ENCODE assay signal across 16 cellular contexts in genomic region chr2:203551653-203552250, GRCh38. TPM values are rescaled to one million over a fixed set of nuclear protein-coding genes. Genes with fewer than 3 reads are reported as not detected.
DNase-seq lines count a peak whose midpoint lies in the region; ATAC-seq, FAIRE-seq and TF ChIP-seq lines count a peak whose summit lies in the region.
"Had no signal": no experiment of that assay in that cellular context is flagged by ENCODE, and none has a peak within 500 bp of the region (broad histone marks: within the 10 kb centered on the region; RNA-seq: fewer than 3 reads in every experiment).

No MANE protein-coding gene starts in this region.

- CTCF ChIA-PET in A549 (lab: Yijun Ruan, JAX) (no interaction called here), IMR-90 (lab: Yijun Ruan, JAX) (interaction anchor here (0.6 to 1.0 kb wide), 2 partner anchors 13 to 1182 kb away, joined by 3 read pairs; no protein-coding TSS in a partner anchor), mammary epithelial cell (lab: Charles Lee; ENCODE audit: low non-redundant PET) (no interaction called here)

- H3K14ac ChIP-seq in IMR-90 (replicated peaks; ENCODE audit: low read depth, low read length), result no peak overlapping the region

- H2BK20ac ChIP-seq in IMR-90 (ENCODE audit: low read depth, low read length), result no peak overlapping the region

- no peak for TF ChIP-seq EP300 in A549 (IDR thresholded peaks at IDR 0.05)

- H3K9me3 ChIP-seq in A549 (no peaks in the 10 kb centered on the region), IMR-90 (ENCODE audit: control insufficient read depth, insufficient read depth, low read length) (no peaks in the 10 kb centered on the region), mammary epithelial cell (replicated peaks; ENCODE audit: insufficient read depth, low read length) (no peaks in the 10 kb centered on the region), lung (ENCODE audit: control insufficient read depth in 2 of 2, insufficient read depth in 1 of 2, low read length in 1 of 2) (no peaks in the 10 kb centered on the region), Karpas-422 (ENCODE audit: low read length) (no peaks in the 10 kb centered on the region), kidney (ENCODE audit: control insufficient read depth in 1 of 2, low read length in 2 of 2) (no peaks in the 10 kb centered on the region)
- H3K9me3 ChIP-seq: tibial nerve had no signal

- no TSS peak for BruUV-seq in IMR-90 (replicated peaks; lab: Mats Ljungman, UMichigan)
- BruUV-seq in mammary epithelial cell (replicated peaks; lab: Mats Ljungman, UMichigan), result no TSS peak

- DNase-seq in A549 (ENCODE audit: low read depth in 1 of 2, low spot score in 1 of 2) (peak in 1 of 2 experiments; percentile 9), IMR-90 (peak; percentile 70), mammary epithelial cell (peak; percentile 32), lung (ENCODE audit: low spot score) (peak; percentile 35), 8988T (no peak), Karpas-422 (no peak), kidney (no peak), iPS-NIHi7 (ENCODE audit: extremely low spot score) (no peak)
- DNase-seq: activated CD4-positive, alpha-beta memory T cell treated with anti-CD3 and anti-CD28 coated beads, Interleukin-2, amount 10 ng/mL, durations not matched to agents 7 days and 5 days; effector CD4-positive, alpha-beta T cell; NCI-H1105 treated with DMSO at 0.1 percent for 48 hours; NCI-H524 treated with DMSO at 0.1 percent for 48 hours; T-helper 9 cell had no signal

- no peak overlapping the region for H2AK9ac ChIP-seq in IMR-90 (replicated peaks; ENCODE audit: low read depth, low read length, poor library complexity)

- no peaks in the 10 kb centered on the region for H3K9me1 ChIP-seq in IMR-90 (ENCODE audit: insufficient read depth, low read length)

- no peak overlapping the region for H3K56ac ChIP-seq in IMR-90 (ENCODE audit: extremely low read depth, insufficient read depth, low read length)

- H2AK5ac ChIP-seq in IMR-90 (ENCODE audit: low read depth, low read length), result no peak overlapping the region

- TF ChIP-seq RAD21 in A549 (conservative IDR thresholded peaks at IDR 0.05 in 1 of 2, IDR thresholded peaks at IDR 0.05 in 1 of 2) (no peak), IMR-90 (IDR thresholded peaks at IDR 0.05; ENCODE audit: low read length) (no peak)

- H3K9me2 ChIP-seq in Karpas-422 (replicated peaks; ENCODE audit: insufficient read depth, low read length), result no peaks in the 10 kb centered on the region

- H3K4me2 ChIP-seq in A549 (peak overlapping the region; percentile 46), IMR-90 (ENCODE audit: low read depth, low read length) (no peak overlapping the region), mammary epithelial cell (ENCODE audit: insufficient read depth, low read depth, low read length) (no peak overlapping the region), Karpas-422 (ENCODE audit: low read depth, low read length, poor library complexity, severe bottlenecking) (no peak overlapping the region)

- H4K5ac ChIP-seq in IMR-90 (ENCODE audit: low read depth, low read length), result no peak overlapping the region

- no peak overlapping the region for H3K9ac ChIP-seq in IMR-90 (ENCODE audit: low read depth, low read length)
- no peak overlapping the region for H3K9ac ChIP-seq in mammary epithelial cell (ENCODE audit: insufficient read depth, low read length)
- no peak overlapping the region for H3K9ac ChIP-seq in Karpas-422 (ENCODE audit: low read length)
- H3K9ac ChIP-seq in kidney (ENCODE audit: low read length in 2 of 2), result no peak overlapping the region

- H4K20me1 ChIP-seq in IMR-90 (ENCODE audit: insufficient read depth, low read length) (no peaks in the 10 kb centered on the region), mammary epithelial cell (ENCODE audit: insufficient read depth, low read length) (no peaks in the 10 kb centered on the region), Karpas-422 (ENCODE audit: insufficient read depth, low read depth, low read length) (no peaks in the 10 kb centered on the region)

- no peak for TF ChIP-seq CTCF in A549 (IDR thresholded peaks at IDR 0.05)
- TF ChIP-seq CTCF in IMR-90 (conservative IDR thresholded peaks at IDR 0.05; ENCODE audit: low read depth, low read length), result no peak
- TF ChIP-seq CTCF in mammary epithelial cell (conservative IDR thresholded peaks at IDR 0.05 in 1 of 2, IDR thresholded peaks at IDR 0.05 in 1 of 2; ENCODE audit: extremely low read depth in 1 of 2, insufficient read depth in 1 of 2, low read depth in 1 of 2, low read length in 2 of 2), result no peak
- TF ChIP-seq CTCF in lung (IDR thresholded peaks at IDR 0.05; ENCODE audit: control extremely low read depth, extremely low read depth), result no peak
- TF ChIP-seq CTCF in kidney (IDR thresholded peaks at IDR 0.05; ENCODE audit: borderline replicate concordance, extremely low read depth, insufficient read depth), result no peak

- H2BK5ac ChIP-seq in IMR-90 (ENCODE audit: low read depth, low read length, poor library complexity, severe bottlenecking), result no peak overlapping the region

- WGBS in A549 (ENCODE audit: missing lambda C conversion rate), result 58% methylated on average over 4 of the region's 4 CpGs
- WGBS in IMR-90 (ENCODE audit: extremely low coverage in 2 of 2, insufficient read length in 1 of 2), 2 experiments, result no CpG with 5 or more reads among the region's 4 CpGs
- 28% methylated on average over 4 of the region's 4 CpGs for WGBS in mammary epithelial cell (ENCODE audit: low coverage, missing lambda C conversion rate)
- 61 to 66% methylated on average over 4 of the region's 4 CpGs for WGBS in lung, 2 donors

- H3K36me3 ChIP-seq in IMR-90 (ENCODE audit: control insufficient read depth, insufficient read depth, low read length) (no peaks in the 10 kb centered on the region), mammary epithelial cell (ENCODE audit: insufficient read depth, low read length) (no peaks in the 10 kb centered on the region), lung (ENCODE audit: control insufficient read depth in 2 of 2, insufficient read depth in 2 of 2, low read length in 2 of 2) (no peaks in the 10 kb centered on the region), Karpas-422 (ENCODE audit: insufficient read depth, low read length) (no peaks in the 10 kb centered on the region), kidney (ENCODE audit: control insufficient read depth in 1 of 2, insufficient read depth in 2 of 2, low read length in 2 of 2) (no peaks in the 10 kb centered on the region)
- H3K36me3 ChIP-seq: tibial nerve had no signal

- POLR2A ChIA-PET in A549 (lab: Yijun Ruan, JAX), result no interaction called here
- POLR2A ChIA-PET in IMR-90 (lab: Charles Lee; ENCODE audit: unreplicated experiment), result no interaction called here

- dilution Hi-C loops in IMR-90 (cut with HindIII; ENCODE audit: low sequenced_read_pairs, unreplicated experiment), result no loop called here
- dilution Hi-C loops in mammary epithelial cell (cut with HindIII; ENCODE audit: low sequenced_read_pairs), result no loop called here

- no peak for ATAC-seq in A549
- no peak; the same call in 1 of the 2 replicates for ATAC-seq in IMR-90 (ENCODE audit: low read depth)
- no peak for ATAC-seq in lung (ENCODE audit: insufficient read depth, low FRiP score)

- H3K79me2 ChIP-seq in mammary epithelial cell (ENCODE audit: insufficient read depth, low read length), result no peaks in the 10 kb centered on the region
- no peaks in the 10 kb centered on the region for H3K79me2 ChIP-seq in Karpas-422 (ENCODE audit: low read length)

- H3K18ac ChIP-seq in IMR-90 (ENCODE audit: low read depth, low read length), result no peak overlapping the region

- H2BK120ac ChIP-seq in IMR-90 (ENCODE audit: low read depth, low read length), result no peak overlapping the region

- H2AFZ ChIP-seq in IMR-90 (replicated peaks; ENCODE audit: low read length, poor library complexity) (no peak overlapping the region), mammary epithelial cell (ENCODE audit: low read depth, low read length) (peak overlapping the region; percentile 2), Karpas-422 (ENCODE audit: low read length) (no peak overlapping the region)

- TF ChIP-seq POLR2A in A549 (IDR thresholded peaks at IDR 0.05; ENCODE audit: low read length), result no peak
- no peak for TF ChIP-seq POLR2A in IMR-90 (IDR thresholded peaks at IDR 0.05; ENCODE audit: low read depth, low read length)

- no peak overlapping the region for H3K4me3 ChIP-seq in A549
- no peak overlapping the region for H3K4me3 ChIP-seq in IMR-90 (ENCODE audit: insufficient read depth, low read depth, low read length)
- H3K4me3 ChIP-seq in mammary epithelial cell (replicated peaks in 1 of 3; ENCODE audit: insufficient read depth in 1 of 3, low read depth in 2 of 3, low read length in 3 of 3), result no peak overlapping the region
- no peak overlapping the region for H3K4me3 ChIP-seq in lung
- no peak overlapping the region for H3K4me3 ChIP-seq in Karpas-422 (ENCODE audit: low read length)
- no peak overlapping the region for H3K4me3 ChIP-seq in kidney (ENCODE audit: low read length in 2 of 2)
- H3K4me3 ChIP-seq: tibial nerve had no signal

- H3K27ac ChIP-seq in A549 (peak overlapping the region in 1 of 2 experiments; percentile 41; a peak in 1 of 6 replicates), IMR-90 (ENCODE audit: insufficient read depth, low read length) (no peak overlapping the region), mammary epithelial cell (ENCODE audit: insufficient read depth, low read depth, low read length) (no peak overlapping the region), lung (ENCODE audit: low read depth in 1 of 2, low read length in 1 of 2) (no peak overlapping the region), Karpas-422 (ENCODE audit: low read length) (no peak overlapping the region), kidney (ENCODE audit: low read depth in 2 of 2, low read length in 2 of 2) (no peak overlapping the region)
- H3K27ac ChIP-seq: tibial nerve had no signal

- H3K4ac ChIP-seq in IMR-90 (ENCODE audit: low read depth, low read length), result no peak overlapping the region

- H4K91ac ChIP-seq in IMR-90 (ENCODE audit: insufficient read depth, low read depth, low read length), result no peak overlapping the region

- intact Hi-C loops in IMR-90 (cut with micrococcal nuclease), result no loop called here
- intact Hi-C loops in mammary epithelial cell (cut with micrococcal nuclease), result no loop called here
- intact Hi-C loops in kidney (cut with DNase I), result no loop called here

- peaks cover 1% of the 10 kb centered on the region; the same call in 1 of the 2 replicates for H3K27me3 ChIP-seq in IMR-90 (ENCODE audit: control insufficient read depth, insufficient read depth, low read length)
- no peaks in the 10 kb centered on the region for H3K27me3 ChIP-seq in mammary epithelial cell (ENCODE audit: insufficient read depth, low read length)
- no peaks in the 10 kb centered on the region for H3K27me3 ChIP-seq in lung (ENCODE audit: control insufficient read depth, insufficient read depth)
- H3K27me3 ChIP-seq in Karpas-422 (ENCODE audit: low read length), result no peaks in the 10 kb centered on the region
- H3K27me3 ChIP-seq: tibial nerve had no signal

- H3K79me1 ChIP-seq in IMR-90 (ENCODE audit: low read depth in 1 of 2, low read length in 2 of 2), result no peaks in the 10 kb centered on the region

- H3K23ac ChIP-seq in IMR-90 (ENCODE audit: low read depth, low read length), result no peak overlapping the region

- FAIRE-seq in A549 (lab: Jason Lieb, UNC) (no peak), kidney (lab: Jason Lieb, UNC) (no peak)
- FAIRE-seq: keratinocyte, RCC 7860 had no signal

- no peak overlapping the region for H2BK15ac ChIP-seq in IMR-90 (ENCODE audit: low read depth, low read length)

- H4K8ac ChIP-seq in IMR-90 (ENCODE audit: low read depth in 2 of 2, low read length in 2 of 2), result no peak overlapping the region

- in situ Hi-C loops in IMR-90 (cut with MboI; ENCODE audit: low sequenced_read_pairs), result no loop called here
- in situ Hi-C loops in mammary epithelial cell (cut with MboI; ENCODE audit: low sequenced_read_pairs in 2 of 2), result no loop called here

- H3K4me1 ChIP-seq in A549 (peaks cover 10% of the 10 kb centered on the region), IMR-90 (ENCODE audit: control insufficient read depth, insufficient read depth, low read length) (no peaks in the 10 kb centered on the region), mammary epithelial cell (ENCODE audit: insufficient read depth, low read length) (peaks cover 4% of the 10 kb centered on the region), lung (ENCODE audit: control insufficient read depth in 2 of 2, insufficient read depth in 2 of 2, low read length in 2 of 2) (no peaks in the 10 kb centered on the region), Karpas-422 (ENCODE audit: low read length) (no peaks in the 10 kb centered on the region), kidney (ENCODE audit: control insufficient read depth in 1 of 2, insufficient read depth in 1 of 2, low read depth in 1 of 2, low read length in 2 of 2) (no peaks in the 10 kb centered on the region)
- H3K4me1 ChIP-seq: tibial nerve had no signal

RNA-seq across cellular contexts. Expression of gene RAPH1, which starts 16.7 kb away (rescaled TPM):
- polyA plus RNA-seq in A549 (2011; rRNA removed), result 7.3 and 11.6 TPM in 2 replicates
- polyA plus RNA-seq in A549 (2012; cell fraction: cytosol; rRNA removed), result 2.4 and 2.6 TPM in 2 replicates
- polyA plus RNA-seq in A549 (2012; cell fraction: nucleus; rRNA removed), result 2.3 and 2.6 TPM in 2 replicates
- polyA plus RNA-seq in A549 (2017; fragmentation: RNase III; extraction: RNeasy Plus Mini Kit Qiagen cat#74134 plus additional on column Dnase treatment), result 5.5 to 6.9 TPM (median 6.3 TPM) in 3 replicates
- 17.1 and 17.2 TPM in 2 replicates for polyA minus RNA-seq in A549 (2011; rRNA and poly(A)+ RNA removed)
- total RNA-seq in IMR-90 (2012; rRNA removed), result 13.1 and 15.1 TPM in 2 replicates
- 5.2 and 7.5 TPM in 2 replicates for polyA plus RNA-seq in IMR-90 (2012; rRNA removed)
- polyA plus RNA-seq in IMR-90 (2012; cell fraction: cytosol; rRNA removed), result 3.1 and 5.5 TPM in 2 replicates
- 4.1 and 12.6 TPM in 2 replicates for polyA plus RNA-seq in IMR-90 (2012; cell fraction: nucleus; rRNA removed; ENCODE audit: low replicate concordance)
- 10 to 100 TPM; 12.5 to 42.2 TPM for total RNA-seq in mammary epithelial cell
- 6.1 TPM for polyA plus RNA-seq in mammary epithelial cell
- polyA minus RNA-seq in mammary epithelial cell, result 51.5 TPM
- 10 to 100 TPM; 60.5 to 62.7 TPM for total RNA-seq in lung
- polyA plus RNA-seq in lung, result 1 to 10 TPM; 7.2 to 9.6 TPM
- total RNA-seq in Karpas-422 (2014; rRNA removed; shearing (Covaris generic); ENCODE audit: low replicate concordance), result not detected in 2 replicates
- total RNA-seq in kidney, result 90.7 TPM
- polyA plus RNA-seq in kidney (ENCODE audit: insufficient read depth, low read depth, low replicate concordance), result 3.5 TPM

Comparison
In these comparisons a context has a peak if more than half of its experiments do, and no peak if none do; other contexts are left out.
1. DNase-seq: peak in IMR-90 (single experiment), mammary epithelial cell (single experiment) and lung (single experiment); none in 8988T (single experiment), Karpas-422 (single experiment), kidney (single experiment) and iPS-NIHi7 (single experiment).
2. RNA of gene RAPH1, which starts 16.7 kb away (total RNA-seq): 90.7 TPM in kidney (single experiment), 60.5 to 62.7 TPM in lung, 12.5 to 42.2 TPM in mammary epithelial cell and 13.1 to 15.1 TPM in IMR-90; not detected in Karpas-422; every median in the first group is over 10 times any median in the second.